ENCODE assay signal across 1 cellular context in genomic region chr19:33143897-33144405, GRCh38.
A peak's percentile ranks its signal among the peaks of the same experiment; 100 is the strongest.
TF ChIP-seq lines count a peak whose summit lies in the region.

No MANE protein-coding gene starts in this region.

TF ChIP-seq in HepG2, 621 proteins besides CTCF, POLR2A, EP300 and RAD21 (continued from another document):
- TF ChIP-seq ARID2 (CRISPR knock-in tag; IDR thresholded peaks at IDR 0.05; ENCODE audit: borderline replicate concordance) (no peak), GMEB2 (CRISPR knock-in tag; IDR thresholded peaks at IDR 0.05; ENCODE audit: low read depth) (no peak), HDAC6 (IDR thresholded peaks at IDR 0.05; ENCODE audit: low read depth, low read length) (no peak), NFE2 (CRISPR knock-in tag; IDR thresholded peaks at IDR 0.05) (no peak), ZNF224 (CRISPR knock-in tag; IDR thresholded peaks at IDR 0.05) (0 out of 2 replicates have a peak, but pooled peaks have one; percentile 19), SNAPC2 (CRISPR knock-in tag; IDR thresholded peaks at IDR 0.05) (no peak), NFKB2 (CRISPR knock-in tag; IDR thresholded peaks at IDR 0.05; ENCODE audit: borderline replicate concordance) (peak; percentile 53; the same call in 1 of the 2 replicates), ZFY (CRISPR knock-in tag; IDR thresholded peaks at IDR 0.05) (peak; percentile 29; the same call in 1 of the 2 replicates), KLF16 (CRISPR knock-in tag; IDR thresholded peaks at IDR 0.05) (0 out of 4 replicates have a peak, but pooled peaks of 1 of the 2 experiments have one; percentile 38), ZFAT (CRISPR knock-in tag; conservative IDR thresholded peaks at IDR 0.05) (no peak), ZBTB44 (CRISPR knock-in tag; IDR thresholded peaks at IDR 0.05) (no peak), CEBPG (CRISPR knock-in tag; IDR thresholded peaks at IDR 0.05) (peak; percentile 31; the same call in 1 of the 2 replicates), NR2F6 (IDR thresholded peaks at IDR 0.05) (no peak), NR2F6 (CRISPR knock-in tag; IDR thresholded peaks at IDR 0.05) (0 out of 2 replicates have a peak, but pooled peaks have one; percentile 18), TSC22D2 (CRISPR knock-in tag; IDR thresholded peaks at IDR 0.05; ENCODE audit: borderline replicate concordance) (no peak), HMG20A (CRISPR knock-in tag; IDR thresholded peaks at IDR 0.05; ENCODE audit: borderline replicate concordance) (no peak), KAT7 (CRISPR knock-in tag; IDR thresholded peaks at IDR 0.05; ENCODE audit: borderline replicate concordance) (no peak), SSRP1 (CRISPR knock-in tag; IDR thresholded peaks at IDR 0.05) (0 out of 2 replicates have a peak, but pooled peaks have one; percentile 61), ZBTB33 (CRISPR knock-in tag; IDR thresholded peaks at IDR 0.05) (no peak), ZNF414 (CRISPR knock-in tag; IDR thresholded peaks at IDR 0.05) (no peak), ZFP90 (CRISPR knock-in tag; IDR thresholded peaks at IDR 0.05; ENCODE audit: borderline replicate concordance) (no peak), ZNF431 (CRISPR knock-in tag; IDR thresholded peaks at IDR 0.05; ENCODE audit: borderline replicate concordance, low read depth) (no peak), MXI1 (IDR thresholded peaks at IDR 0.05; ENCODE audit: borderline replicate concordance, low read depth, low read length) (peak; percentile 43; the same call in 1 of the 3 replicates), ZNF552 (CRISPR knock-in tag; IDR thresholded peaks at IDR 0.05; ENCODE audit: borderline replicate concordance) (no peak), ZNF460 (CRISPR knock-in tag; IDR thresholded peaks at IDR 0.05; ENCODE audit: borderline replicate concordance) (peak; percentile 62; the same call in 1 of the 2 replicates)
